Comparison of ENCODE assay signal across 8 cellular contexts in genomic region chr15:45587861-45588170, GRCh38. TPM values are rescaled to one million over a fixed set of nuclear protein-coding genes. Genes with fewer than 3 reads are reported as not detected.
DNase-seq lines count a peak whose midpoint lies in the region; ATAC-seq and TF ChIP-seq lines count a peak whose summit lies in the region.

No MANE protein-coding gene starts in this region.

- H3K36me3 ChIP-seq in left ventricle myocardium inferior: peaks cover 8% of the 10 kb centered on the region

- H3K4me1 ChIP-seq in left ventricle myocardium inferior: peaks cover 60% of the 10 kb centered on the region
- H3K4me1 ChIP-seq in mononuclear cell (ENCODE audit: insufficient read depth, low read length): peaks cover 44% of the 10 kb centered on the region

- intact Hi-C loops in left ventricle myocardium inferior (cut with micrococcal nuclease) (loop anchor here (5.0 kb wide), 1 partner anchor 66 kb away; the partner anchor contains the start of gene SLC30A4), Right ventricle myocardium inferior (cut with DNase I) (loop anchor here (1.0 kb wide), 1 partner anchor 66 kb away; the partner anchor contains the start of gene SLC30A4)

- no peak for TF ChIP-seq POLR2A in erythroblast (IDR thresholded peaks at IDR 0.05; ENCODE audit: low read length)

- DNase-seq in left ventricle myocardium inferior (no peak), Right ventricle myocardium inferior (ENCODE audit: missing footprints) (no peak), cardiac fibroblast (ENCODE audit: low read depth in 2 of 2) (no peak), erythroblast (lab: John Stamatoyannopoulos, UW) (no peak), COR-L47 (lab: John Stamatoyannopoulos, UW) (no peak)
- no peak for DNase-seq in stimulated activated CD4-positive, alpha-beta T cell treated with anti-CD3 and anti-CD28 coated beads, Interleukin-4, amount 100 ng/mL, for 4 hours

- no peak for ATAC-seq in Right ventricle myocardium inferior
- no peak for ATAC-seq in GM18520 (IDR thresholded peaks at IDR 0.05; ENCODE audit: unreplicated experiment)

- TF ChIP-seq CTCF in left ventricle myocardium inferior (IDR thresholded peaks at IDR 0.05; ENCODE audit: borderline replicate concordance) (no peak), cardiac fibroblast (IDR thresholded peaks at IDR 0.05; ENCODE audit: low read depth, low read length) (no peak)

- H3K4me3 ChIP-seq in left ventricle myocardium inferior: peak overlapping the region; percentile 80
- H3K4me3 ChIP-seq in cardiac fibroblast (replicated peaks in 1 of 2; ENCODE audit: low read depth in 2 of 2, low read length in 2 of 2): peak overlapping the region; percentile 92 to 95
- peak overlapping the region; percentile 76 for H3K4me3 ChIP-seq in mononuclear cell (ENCODE audit: low read length)

- H3K27me3 ChIP-seq in left ventricle myocardium inferior (ENCODE audit: low read depth) (no peaks in the 10 kb centered on the region), mononuclear cell (ENCODE audit: insufficient read depth, low read length) (no peaks in the 10 kb centered on the region)

- H3K9me3 ChIP-seq in left ventricle myocardium inferior (replicated peaks): no peaks in the 10 kb centered on the region
- no peaks in the 10 kb centered on the region for H3K9me3 ChIP-seq in mononuclear cell (ENCODE audit: low read depth, low read length)

- peak overlapping the region; percentile 99 for H3K27ac ChIP-seq in left ventricle myocardium inferior (replicated peaks)

RNA-seq across cellular contexts. Expression of gene BLOC1S6, which starts 0.6 kb away (rescaled TPM):
- total RNA-seq in left ventricle myocardium inferior: 24.3 TPM
- 25.0 TPM for total RNA-seq in Right ventricle myocardium inferior
- 102 TPM for total RNA-seq in mononuclear cell

RNA-seq across cellular contexts. Expression of gene SQOR, which starts 47.0 kb away (rescaled TPM):
- total RNA-seq in left ventricle myocardium inferior (16.5 TPM), Right ventricle myocardium inferior (21.5 TPM), mononuclear cell (57.1 TPM)
